In the genomic region with DNA sequence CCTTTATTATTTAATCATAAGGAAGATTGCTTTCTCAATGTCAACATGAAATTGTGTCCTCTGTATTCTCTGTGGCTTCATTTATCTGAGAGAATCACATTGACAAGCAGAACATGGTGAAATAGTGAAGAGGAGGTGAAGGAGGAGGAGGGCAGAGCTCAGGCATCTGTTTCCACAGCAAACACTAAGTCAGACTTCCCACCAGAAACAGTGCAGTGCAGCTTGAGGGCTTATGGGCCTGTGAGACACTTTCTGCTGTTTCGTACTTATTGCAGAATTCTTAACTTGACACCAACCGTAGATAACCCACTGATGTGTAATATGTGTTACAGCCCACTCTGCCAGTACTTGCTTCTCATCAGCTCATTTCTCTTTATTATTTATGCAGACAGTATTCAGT, we compare ENCODE assay signal across 35 cellular contexts.
"Had no signal": no experiment of that assay in that cellular context is flagged by ENCODE, and none has a peak within 500 bp of the region (broad histone marks: within the 10 kb centered on the region; RNA-seq: fewer than 3 reads in every experiment).

No MANE protein-coding gene starts in this region.

- FAIRE-seq: RCC 7860 had no signal

- H3K27ac ChIP-seq: ascending aorta, cardiac muscle cell, PC-9, RWPE1, WERI-Rb-1 had no signal

- H2AFZ ChIP-seq: PC-9 had no signal

- ATAC-seq: activated CD8-positive, alpha-beta memory T cell treated with anti-CD3 and anti-CD28 coated beads, Interleukin-2, amount 10 ng/mL, durations not matched to agents 7 days and 5 days; activated T-cell treated with anti-CD3 and anti-CD28 coated beads, Interleukin-2, amount 50 U/mL, for 72 hours; activated T-helper 17 cell treated with anti-CD3 and anti-CD28 coated beads, Interleukin-2, amount 50 U/mL, for 72 hours; Right ventricle myocardium inferior; SK-N-SH treated with all-trans-retinoic acid at 6 μM for 48 hours had no signal

- H3K27ac Mint-ChIP-seq: activated CD4-positive, alpha-beta memory T cell treated with anti-CD3 and anti-CD28 coated beads, Interleukin-2, amount 10 ng/mL, durations not matched to agents 7 days and 5 days; activated CD8-positive, alpha-beta memory T cell treated with anti-CD3 and anti-CD28 coated beads, Interleukin-2, amount 10 ng/mL, durations not matched to agents 7 days and 5 days; activated naive CD4-positive, alpha-beta T cell treated with anti-CD3 and anti-CD28 coated beads, Interleukin-2, amount 50 U/mL, for 24 hours; activated naive CD8-positive, alpha-beta T cell treated with anti-CD3 and anti-CD28 coated beads, Interleukin-2, amount 10 ng/mL, durations not matched to agents 7 days and 5 days; activated T-cell treated with anti-CD3 and anti-CD28 coated beads, Interleukin-2, amount 50 U/mL, for 72 hours; activated T-helper 17 cell treated with anti-CD3 and anti-CD28 coated beads, Interleukin-2, amount 50 U/mL, for 72 hours had no signal

- DNase-seq: activated CD4-positive, alpha-beta memory T cell treated with anti-CD3 and anti-CD28 coated beads, Interleukin-2, amount 10 ng/mL, durations not matched to agents 7 days and 5 days; activated CD4-positive, alpha-beta T cell treated with anti-CD3 and anti-CD28 coated beads for 1 hour; activated CD4-positive, alpha-beta T cell treated with anti-CD3 and anti-CD28 coated beads for 48 hours; activated CD4-positive, CD25-positive, alpha-beta regulatory T cell; activated CD8-positive, alpha-beta memory T cell treated with anti-CD3 and anti-CD28 coated beads for 24 hours; activated CD8-positive, alpha-beta memory T cell treated with anti-CD3 and anti-CD28 coated beads, Interleukin-2, amount 10 ng/mL, durations not matched to agents 7 days and 5 days; activated CD8-positive, alpha-beta memory T cell treated with anti-CD3 and anti-CD28 coated beads, Interleukin-2, amount 50 U/mL, for 48 hours; activated effector memory CD4-positive, alpha-beta T cell treated with anti-CD3 and anti-CD28 coated beads, Interleukin-2, amount 50 U/mL, for 16 hours; activated naive CD4-positive, alpha-beta T cell treated with Interleukin-2 at 50 U/mL for 16 hours; activated naive CD8-positive, alpha-beta T cell treated with anti-CD3 and anti-CD28 coated beads, Interleukin-2, amount 10 ng/mL, durations not matched to agents 7 days and 5 days; activated T-cell treated with anti-CD3 and anti-CD28 coated beads, Interleukin-2, amount 50 U/mL, for 72 hours; Kasumi-1; KG1; MG63; NCI-H1105; NCI-H1417 treated with DMSO at 0.1 percent for 48 hours; NCI-H1930; NCI-H345; NCI-H510A; NCI-H526; NCI-H748 treated with DMSO at 0.1 percent for 48 hours; NK-92 treated with Interleukin-12 subunit alpha and Interleukin-12 subunit beta, amount 100 ng/mL, for 24 hours; PC-9; SIG-M5; T1000; WERI-Rb-1 had no signal

- H3K4me3 Mint-ChIP-seq: activated CD4-positive, alpha-beta memory T cell treated with anti-CD3 and anti-CD28 coated beads, Interleukin-2, amount 10 ng/mL, durations not matched to agents 7 days and 5 days; activated CD8-positive, alpha-beta memory T cell treated with anti-CD3 and anti-CD28 coated beads, Interleukin-2, amount 10 ng/mL, durations not matched to agents 7 days and 5 days; activated naive CD4-positive, alpha-beta T cell treated with anti-CD3 and anti-CD28 coated beads, Interleukin-2, amount 50 U/mL, for 24 hours; activated naive CD8-positive, alpha-beta T cell treated with anti-CD3 and anti-CD28 coated beads, Interleukin-2, amount 10 ng/mL, durations not matched to agents 7 days and 5 days; activated T-cell treated with anti-CD3 and anti-CD28 coated beads, Interleukin-2, amount 50 U/mL, for 72 hours; activated T-helper 17 cell treated with anti-CD3 and anti-CD28 coated beads, Interleukin-2, amount 50 U/mL, for 72 hours; central memory CD8-positive, alpha-beta T cell had no signal

- H3K4me2 ChIP-seq: PC-9 had no signal

- H3K36me3 ChIP-seq: ascending aorta, cardiac muscle cell, MG63, WERI-Rb-1 had no signal

- H3K9me3 ChIP-seq: MG63 had no signal

- H3K27me3 ChIP-seq: ascending aorta, cardiac muscle cell, MG63 had no signal

- H3K4me3 ChIP-seq: ascending aorta, cardiac muscle cell, MG63, PC-9 had no signal

- H3K4me1 ChIP-seq: ascending aorta had no signal

- H3K4me1 Mint-ChIP-seq: activated naive CD4-positive, alpha-beta T cell treated with anti-CD3 and anti-CD28 coated beads, Interleukin-2, amount 50 U/mL, for 24 hours; activated naive CD8-positive, alpha-beta T cell treated with anti-CD3 and anti-CD28 coated beads, Interleukin-2, amount 10 ng/mL, durations not matched to agents 7 days and 5 days; activated T-helper 17 cell treated with anti-CD3 and anti-CD28 coated beads, Interleukin-2, amount 50 U/mL, for 72 hours; central memory CD8-positive, alpha-beta T cell had no signal
